Comparison of ENCODE assay signal across 1 cellular context in the genomic region with DNA sequence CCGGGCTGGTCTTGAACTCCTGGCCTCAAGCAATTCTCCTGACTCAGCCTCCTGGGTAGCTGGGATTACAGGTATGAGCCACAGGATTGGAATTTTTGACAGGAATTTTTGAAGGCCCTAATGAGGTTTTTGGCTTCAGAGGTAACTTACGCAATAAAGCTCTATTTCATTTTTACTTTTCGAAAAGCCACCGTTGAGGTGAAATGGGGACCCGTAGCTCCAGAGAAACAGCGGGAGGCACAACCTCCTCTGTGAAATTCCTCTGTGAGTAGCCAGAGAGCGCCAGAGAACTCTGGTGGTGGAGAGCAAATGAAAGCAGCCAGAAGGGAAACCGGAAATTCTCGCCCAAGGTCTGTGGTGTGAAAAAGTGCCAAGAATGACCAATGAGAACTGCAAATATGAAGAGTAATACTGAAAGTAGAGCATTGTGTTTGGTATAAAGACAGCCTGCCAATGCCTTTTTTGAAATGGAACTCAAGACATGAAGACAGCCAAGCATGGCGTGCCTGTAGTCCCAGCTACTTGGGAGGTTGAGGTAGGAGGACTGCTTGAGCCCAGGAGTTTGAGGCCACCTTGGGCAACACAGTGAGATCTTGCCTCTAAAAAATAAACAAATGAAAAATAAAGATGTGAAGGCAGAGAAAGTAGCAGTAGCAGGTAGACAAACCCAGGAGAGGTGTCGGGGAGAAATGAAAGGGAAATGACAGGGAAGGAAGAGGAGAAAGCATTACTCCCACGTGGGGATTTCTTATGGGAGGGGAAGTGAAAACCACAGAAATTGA.
TF ChIP-seq lines count a peak whose summit lies in the region.

No MANE protein-coding gene starts in this region.

TF ChIP-seq in GM12878, 131 proteins besides CTCF, POLR2A, EP300 and RAD21 (continued from another document and continues in another):
- TF ChIP-seq, protein P1, sequence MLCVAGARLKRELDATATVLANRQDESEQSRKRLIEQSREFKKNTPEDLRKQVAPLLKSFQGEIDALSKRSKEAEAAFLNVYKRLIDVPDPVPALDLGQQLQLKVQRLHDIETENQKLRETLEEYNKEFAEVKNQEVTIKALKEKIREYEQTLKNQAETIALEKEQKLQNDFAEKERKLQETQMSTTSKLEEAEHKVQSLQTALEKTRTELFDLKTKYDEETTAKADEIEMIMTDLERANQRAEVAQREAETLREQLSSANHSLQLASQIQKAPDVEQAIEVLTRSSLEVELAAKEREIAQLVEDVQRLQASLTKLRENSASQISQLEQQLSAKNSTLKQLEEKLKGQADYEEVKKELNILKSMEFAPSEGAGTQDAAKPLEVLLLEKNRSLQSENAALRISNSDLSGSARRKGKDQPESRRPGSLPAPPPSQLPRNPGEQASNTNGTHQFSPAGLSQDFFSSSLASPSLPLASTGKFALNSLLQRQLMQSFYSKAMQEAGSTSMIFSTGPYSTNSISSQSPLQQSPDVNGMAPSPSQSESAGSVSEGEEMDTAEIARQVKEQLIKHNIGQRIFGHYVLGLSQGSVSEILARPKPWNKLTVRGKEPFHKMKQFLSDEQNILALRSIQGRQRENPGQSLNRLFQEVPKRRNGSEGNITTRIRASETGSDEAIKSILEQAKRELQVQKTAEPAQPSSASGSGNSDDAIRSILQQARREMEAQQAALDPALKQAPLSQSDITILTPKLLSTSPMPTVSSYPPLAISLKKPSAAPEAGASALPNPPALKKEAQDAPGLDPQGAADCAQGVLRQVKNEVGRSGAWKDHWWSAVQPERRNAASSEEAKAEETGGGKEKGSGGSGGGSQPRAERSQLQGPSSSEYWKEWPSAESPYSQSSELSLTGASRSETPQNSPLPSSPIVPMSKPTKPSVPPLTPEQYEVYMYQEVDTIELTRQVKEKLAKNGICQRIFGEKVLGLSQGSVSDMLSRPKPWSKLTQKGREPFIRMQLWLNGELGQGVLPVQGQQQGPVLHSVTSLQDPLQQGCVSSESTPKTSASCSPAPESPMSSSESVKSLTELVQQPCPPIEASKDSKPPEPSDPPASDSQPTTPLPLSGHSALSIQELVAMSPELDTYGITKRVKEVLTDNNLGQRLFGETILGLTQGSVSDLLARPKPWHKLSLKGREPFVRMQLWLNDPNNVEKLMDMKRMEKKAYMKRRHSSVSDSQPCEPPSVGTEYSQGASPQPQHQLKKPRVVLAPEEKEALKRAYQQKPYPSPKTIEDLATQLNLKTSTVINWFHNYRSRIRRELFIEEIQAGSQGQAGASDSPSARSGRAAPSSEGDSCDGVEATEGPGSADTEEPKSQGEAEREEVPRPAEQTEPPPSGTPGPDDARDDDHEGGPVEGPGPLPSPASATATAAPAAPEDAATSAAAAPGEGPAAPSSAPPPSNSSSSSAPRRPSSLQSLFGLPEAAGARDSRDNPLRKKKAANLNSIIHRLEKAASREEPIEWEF (IDR thresholded peaks at IDR 0.05; ENCODE audit: insufficient replicate concordance, low read depth, low read length): peak; percentile 59
- no peak for TF ChIP-seq CBX3 (IDR thresholded peaks at IDR 0.05; ENCODE audit: borderline replicate concordance, low read depth)
- no peak for TF ChIP-seq BRCA1 (IDR thresholded peaks at IDR 0.05; ENCODE audit: low read depth, low read length)
- TF ChIP-seq EGR1 (IDR thresholded peaks at IDR 0.05; ENCODE audit: borderline replicate concordance in 1 of 2, low read depth in 2 of 2, low read length in 2 of 2): peak in 1 of 2 experiments; percentile 76; a peak in 2 of 3 replicates
- TF ChIP-seq IKZF1 (conservative IDR thresholded peaks at IDR 0.05): peak; percentile 96
- peak; percentile 90 for TF ChIP-seq FOXM1 (IDR thresholded peaks at IDR 0.05; ENCODE audit: low read depth, low read length)
- TF ChIP-seq SPI1 (IDR thresholded peaks at IDR 0.05; ENCODE audit: borderline replicate concordance, insufficient read depth, low read depth, low read length): peak; percentile 95
- TF ChIP-seq EZH2 (IDR thresholded peaks at IDR 0.05; ENCODE audit: borderline replicate concordance, control insufficient read depth, low read depth, low read length): no peak
- peak; percentile 96 for TF ChIP-seq JUNB (IDR thresholded peaks at IDR 0.05)
- peak; percentile 85 for TF ChIP-seq EED (IDR thresholded peaks at IDR 0.05; ENCODE audit: low read depth)
- peak; percentile 83 for TF ChIP-seq ZBED1 (IDR thresholded peaks at IDR 0.05; ENCODE audit: borderline replicate concordance)
- TF ChIP-seq SMC3 (IDR thresholded peaks at IDR 0.05; ENCODE audit: borderline replicate concordance, low read length): peak; percentile 99
- peak; percentile 83; the same call in 1 of the 2 replicates for TF ChIP-seq ELK1 (IDR thresholded peaks at IDR 0.05; ENCODE audit: low read depth, low read length)
- TF ChIP-seq BHLHE40 (IDR thresholded peaks at IDR 0.05; ENCODE audit: borderline replicate concordance in 1 of 2, low read depth in 2 of 2, low read length in 1 of 2): peak; percentile 54 to 59; a peak in 3 of 4 replicates
- 0 out of 3 replicates have a peak, but pooled peaks have one; percentile 32 for TF ChIP-seq POU2F2 (IDR thresholded peaks at IDR 0.05; ENCODE audit: borderline replicate concordance, low read depth, low read length)
- no peak for TF ChIP-seq PAX8 (IDR thresholded peaks at IDR 0.05)
- TF ChIP-seq, protein P2, sequence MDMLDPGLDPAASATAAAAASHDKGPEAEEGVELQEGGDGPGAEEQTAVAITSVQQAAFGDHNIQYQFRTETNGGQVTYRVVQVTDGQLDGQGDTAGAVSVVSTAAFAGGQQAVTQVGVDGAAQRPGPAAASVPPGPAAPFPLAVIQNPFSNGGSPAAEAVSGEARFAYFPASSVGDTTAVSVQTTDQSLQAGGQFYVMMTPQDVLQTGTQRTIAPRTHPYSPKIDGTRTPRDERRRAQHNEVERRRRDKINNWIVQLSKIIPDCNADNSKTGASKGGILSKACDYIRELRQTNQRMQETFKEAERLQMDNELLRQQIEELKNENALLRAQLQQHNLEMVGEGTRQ (IDR thresholded peaks at IDR 0.05; ENCODE audit: borderline replicate concordance, low read depth, low read length): no peak; the same call in 1 of the 2 replicates
- TF ChIP-seq ZNF384 (IDR thresholded peaks at IDR 0.05; ENCODE audit: borderline replicate concordance, low read depth, low read length): no peak
- peak; percentile 44 for TF ChIP-seq CBFB (IDR thresholded peaks at IDR 0.05; ENCODE audit: low read depth)
- TF ChIP-seq SP1 (IDR thresholded peaks at IDR 0.05; ENCODE audit: low read depth, low read length): peak; percentile 41
- TF ChIP-seq, protein P3, sequence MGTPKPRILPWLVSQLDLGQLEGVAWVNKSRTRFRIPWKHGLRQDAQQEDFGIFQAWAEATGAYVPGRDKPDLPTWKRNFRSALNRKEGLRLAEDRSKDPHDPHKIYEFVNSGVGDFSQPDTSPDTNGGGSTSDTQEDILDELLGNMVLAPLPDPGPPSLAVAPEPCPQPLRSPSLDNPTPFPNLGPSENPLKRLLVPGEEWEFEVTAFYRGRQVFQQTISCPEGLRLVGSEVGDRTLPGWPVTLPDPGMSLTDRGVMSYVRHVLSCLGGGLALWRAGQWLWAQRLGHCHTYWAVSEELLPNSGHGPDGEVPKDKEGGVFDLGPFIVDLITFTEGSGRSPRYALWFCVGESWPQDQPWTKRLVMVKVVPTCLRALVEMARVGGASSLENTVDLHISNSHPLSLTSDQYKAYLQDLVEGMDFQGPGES (IDR thresholded peaks at IDR 0.05): 0 out of 2 replicates have a peak, but pooled peaks have one; percentile 17
- TF ChIP-seq NR2C1 (IDR thresholded peaks at IDR 0.05): no peak
- TF ChIP-seq RFX5 (IDR thresholded peaks at IDR 0.05; ENCODE audit: low read depth, low read length): 0 out of 2 replicates have a peak, but pooled peaks have one; percentile 6
- TF ChIP-seq, protein P4, sequence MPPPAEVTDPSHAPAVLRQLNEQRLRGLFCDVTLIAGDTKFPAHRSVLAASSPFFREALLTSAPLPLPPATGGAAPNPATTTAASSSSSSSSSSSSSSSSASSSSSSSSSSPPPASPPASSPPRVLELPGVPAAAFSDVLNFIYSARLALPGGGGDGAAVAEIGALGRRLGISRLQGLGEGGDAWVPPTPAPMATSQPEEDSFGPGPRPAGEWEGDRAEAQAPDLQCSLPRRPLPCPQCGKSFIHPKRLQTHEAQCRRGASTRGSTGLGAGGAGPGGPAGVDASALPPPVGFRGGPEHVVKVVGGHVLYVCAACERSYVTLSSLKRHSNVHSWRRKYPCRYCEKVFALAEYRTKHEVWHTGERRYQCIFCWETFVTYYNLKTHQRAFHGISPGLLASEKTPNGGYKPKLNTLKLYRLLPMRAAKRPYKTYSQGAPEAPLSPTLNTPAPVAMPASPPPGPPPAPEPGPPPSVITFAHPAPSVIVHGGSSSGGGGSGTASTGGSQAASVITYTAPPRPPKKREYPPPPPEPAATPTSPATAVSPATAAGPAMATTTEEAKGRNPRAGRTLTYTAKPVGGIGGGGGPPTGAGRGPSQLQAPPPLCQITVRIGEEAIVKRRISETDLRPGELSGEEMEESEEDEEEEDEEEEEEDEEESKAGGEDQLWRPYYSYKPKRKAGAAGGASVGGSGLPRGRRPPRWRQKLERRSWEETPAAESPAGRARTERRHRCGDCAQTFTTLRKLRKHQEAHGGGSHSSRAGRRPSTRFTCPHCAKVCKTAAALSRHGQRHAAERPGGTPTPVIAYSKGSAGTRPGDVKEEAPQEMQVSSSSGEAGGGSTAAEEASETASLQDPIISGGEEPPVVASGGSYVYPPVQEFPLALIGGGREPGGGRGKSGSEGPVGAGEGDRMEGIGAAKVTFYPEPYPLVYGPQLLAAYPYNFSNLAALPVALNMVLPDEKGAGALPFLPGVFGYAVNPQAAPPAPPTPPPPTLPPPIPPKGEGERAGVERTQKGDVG (CRISPR knock-in tag; IDR thresholded peaks at IDR 0.05): no peak
- peak; percentile 59; the same call in 1 of the 2 replicates for TF ChIP-seq CREB1 (IDR thresholded peaks at IDR 0.05; ENCODE audit: low read depth)
- TF ChIP-seq, protein P5, sequence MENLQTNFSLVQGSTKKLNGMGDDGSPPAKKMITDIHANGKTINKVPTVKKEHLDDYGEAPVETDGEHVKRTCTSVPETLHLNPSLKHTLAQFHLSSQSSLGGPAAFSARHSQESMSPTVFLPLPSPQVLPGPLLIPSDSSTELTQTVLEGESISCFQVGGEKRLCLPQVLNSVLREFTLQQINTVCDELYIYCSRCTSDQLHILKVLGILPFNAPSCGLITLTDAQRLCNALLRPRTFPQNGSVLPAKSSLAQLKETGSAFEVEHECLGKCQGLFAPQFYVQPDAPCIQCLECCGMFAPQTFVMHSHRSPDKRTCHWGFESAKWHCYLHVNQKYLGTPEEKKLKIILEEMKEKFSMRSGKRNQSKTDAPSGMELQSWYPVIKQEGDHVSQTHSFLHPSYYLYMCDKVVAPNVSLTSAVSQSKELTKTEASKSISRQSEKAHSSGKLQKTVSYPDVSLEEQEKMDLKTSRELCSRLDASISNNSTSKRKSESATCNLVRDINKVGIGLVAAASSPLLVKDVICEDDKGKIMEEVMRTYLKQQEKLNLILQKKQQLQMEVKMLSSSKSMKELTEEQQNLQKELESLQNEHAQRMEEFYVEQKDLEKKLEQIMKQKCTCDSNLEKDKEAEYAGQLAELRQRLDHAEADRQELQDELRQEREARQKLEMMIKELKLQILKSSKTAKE (IDR thresholded peaks at IDR 0.05; ENCODE audit: low read depth, poor library complexity, severe bottlenecking): peak; percentile 92
- TF ChIP-seq MYB (IDR thresholded peaks at IDR 0.05; ENCODE audit: borderline replicate concordance, low read depth, low read length): no peak
- peak; percentile 76 for TF ChIP-seq TCF7 (IDR thresholded peaks at IDR 0.05; ENCODE audit: borderline replicate concordance)
- TF ChIP-seq RAD51 (IDR thresholded peaks at IDR 0.05): peak; percentile 48
- TF ChIP-seq RELA (IDR thresholded peaks at IDR 0.05; ENCODE audit: borderline replicate concordance, partially characterized antibody): peak; percentile 46
- TF ChIP-seq HDGF (IDR thresholded peaks at IDR 0.05): peak; percentile 57; the same call in 1 of the 2 replicates
- TF ChIP-seq BACH1 (IDR thresholded peaks at IDR 0.05; ENCODE audit: borderline replicate concordance): 0 out of 2 replicates have a peak, but pooled peaks have one; percentile 16
- 0 out of 2 replicates have a peak, but pooled peaks have one; percentile 30 for TF ChIP-seq TAF1 (IDR thresholded peaks at IDR 0.05; ENCODE audit: borderline replicate concordance, low read depth, low read length)
- peak; percentile 94 for TF ChIP-seq MLLT1 (IDR thresholded peaks at IDR 0.05)
- no peak for TF ChIP-seq ZSCAN29 (IDR thresholded peaks at IDR 0.05)
- TF ChIP-seq KLF5 (IDR thresholded peaks at IDR 0.05; ENCODE audit: partially characterized antibody): peak; percentile 84
- peak; percentile 23 to 98; a peak in 2 of 4 replicates for TF ChIP-seq ETV6 (conservative IDR thresholded peaks at IDR 0.05 in 1 of 2, IDR thresholded peaks at IDR 0.05 in 1 of 2; ENCODE audit: borderline replicate concordance in 1 of 2, low read depth in 1 of 2)
- peak; percentile 68 for TF ChIP-seq MAX (IDR thresholded peaks at IDR 0.05; ENCODE audit: low read depth, low read length)
- no peak for TF ChIP-seq STAT1 (conservative IDR thresholded peaks at IDR 0.05)
- TF ChIP-seq HDAC6 (IDR thresholded peaks at IDR 0.05; ENCODE audit: unreplicated experiment): no peak
- TF ChIP-seq STAT3 (IDR thresholded peaks at IDR 0.05; ENCODE audit: low read depth, low read length): peak; percentile 63; the same call in 1 of the 2 replicates
- no peak; the same call in 1 of the 2 replicates for TF ChIP-seq SMAD5 (IDR thresholded peaks at IDR 0.05; ENCODE audit: low read depth)
